ENCODE assay signal across 1 cellular context in the genomic region with DNA sequence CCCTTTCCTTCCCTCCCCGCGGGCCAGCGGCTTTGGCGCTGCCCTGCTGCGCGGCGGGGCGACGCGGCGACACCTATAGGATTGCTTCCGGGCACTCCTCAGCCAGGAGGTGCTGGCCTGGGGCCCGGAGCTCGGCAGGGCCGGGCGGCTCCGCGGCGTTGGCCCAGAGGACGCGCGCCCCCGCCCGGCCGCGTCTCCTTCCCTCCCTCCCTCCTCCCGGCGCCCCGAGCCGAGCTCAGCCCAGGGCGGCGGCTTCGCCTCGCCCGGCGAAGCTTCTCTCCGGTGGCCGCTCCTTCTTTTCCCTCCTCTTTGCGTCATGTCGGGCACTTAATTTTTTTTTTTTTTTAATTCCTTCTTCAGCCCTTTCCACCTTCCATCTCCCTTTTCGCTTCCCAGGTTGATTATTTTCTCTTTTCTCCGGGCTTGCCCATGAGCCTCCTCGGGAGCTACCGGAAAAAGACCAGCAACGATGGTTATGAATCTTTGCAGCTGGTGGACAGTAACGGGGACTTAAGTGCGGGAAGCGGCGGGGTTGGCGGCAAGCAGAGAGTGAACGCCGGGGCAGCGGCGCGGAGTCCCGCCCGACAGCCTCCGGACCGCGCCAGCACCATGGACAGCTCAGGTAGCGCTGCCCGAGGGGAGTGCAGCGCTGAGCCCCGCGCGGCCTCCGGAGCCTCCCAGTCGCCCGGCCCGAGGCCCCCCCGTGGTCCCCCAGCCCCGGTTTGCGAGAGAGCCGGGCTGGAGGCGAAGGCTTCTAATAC.
TF ChIP-seq lines count a peak whose summit lies in the region.

Gene DNAJC6, plus strand, starts transcription at position 227 of the 761 bp plus-strand sequence. Its CDS starts 203 bp downstream, at position 430.

TF ChIP-seq in HepG2, 621 proteins besides CTCF, POLR2A, EP300 and RAD21 (continued from another document and continues in another):
- TF ChIP-seq THAP9 (CRISPR knock-in tag; IDR thresholded peaks at IDR 0.05; ENCODE audit: borderline replicate concordance) (peak; percentile 43; the same call in 1 of the 2 replicates), RBM22 (optimal IDR thresholded peaks at IDR 0.05; ENCODE audit: low read length) (no peak), KAT7 (CRISPR knock-in tag; IDR thresholded peaks at IDR 0.05; ENCODE audit: borderline replicate concordance) (no peak), ZBTB20 (CRISPR knock-in tag; IDR thresholded peaks at IDR 0.05; ENCODE audit: borderline replicate concordance, low read depth) (peak; percentile 87), MEIS1 (CRISPR knock-in tag; IDR thresholded peaks at IDR 0.05; ENCODE audit: borderline replicate concordance) (peak; percentile 80; the same call in 1 of the 2 replicates), GATA4 (IDR thresholded peaks at IDR 0.05; ENCODE audit: borderline replicate concordance, low read depth) (no peak), MZF1 (CRISPR knock-in tag; IDR thresholded peaks at IDR 0.05; ENCODE audit: borderline replicate concordance) (no peak), KDM1A (CRISPR knock-in tag; IDR thresholded peaks at IDR 0.05) (peak; percentile 23; the same call in 1 of the 2 replicates), SMC3 (IDR thresholded peaks at IDR 0.05; ENCODE audit: low read length) (no peak), ETV5 (CRISPR knock-in tag; IDR thresholded peaks at IDR 0.05; ENCODE audit: borderline replicate concordance) (peak; percentile 47; the same call in 1 of the 2 replicates), HMGXB3 (CRISPR knock-in tag; IDR thresholded peaks at IDR 0.05; ENCODE audit: borderline replicate concordance) (peak; percentile 82; the same call in 1 of the 2 replicates), ATRX (CRISPR knock-in tag; IDR thresholded peaks at IDR 0.05; ENCODE audit: borderline replicate concordance) (no peak), AGO1 (IDR thresholded peaks at IDR 0.05; ENCODE audit: low read depth, low read length, poor library complexity, severe bottlenecking) (no peak), ZNF773 (CRISPR knock-in tag; IDR thresholded peaks at IDR 0.05; ENCODE audit: borderline replicate concordance) (peak; percentile 99), ZSCAN12 (CRISPR knock-in tag; IDR thresholded peaks at IDR 0.05) (peak; percentile 97), E2F1 (CRISPR knock-in tag; IDR thresholded peaks at IDR 0.05) (peak; percentile 67; the same call in 1 of the 2 replicates), ZNF740 (CRISPR knock-in tag; IDR thresholded peaks at IDR 0.05) (peak; percentile 73; the same call in 1 of the 2 replicates), NR2F6 (IDR thresholded peaks at IDR 0.05) (no peak), NR2F6 (CRISPR knock-in tag; IDR thresholded peaks at IDR 0.05) (peak; percentile 42; the same call in 1 of the 2 replicates), CREB1 (IDR thresholded peaks at IDR 0.05) (no peak), CREB1 (CRISPR knock-in tag; IDR thresholded peaks at IDR 0.05) (no peak), PCBP1 (IDR thresholded peaks at IDR 0.05; ENCODE audit: borderline replicate concordance, low read depth, low read length) (no peak), ZMYM2 (CRISPR knock-in tag; IDR thresholded peaks at IDR 0.05) (no peak), ZUFSP (CRISPR knock-in tag; IDR thresholded peaks at IDR 0.05; ENCODE audit: borderline replicate concordance) (no peak), SMAD3 (CRISPR knock-in tag; IDR thresholded peaks at IDR 0.05) (peak; percentile 89; the same call in 1 of the 2 replicates), ZNF543 (CRISPR knock-in tag; IDR thresholded peaks at IDR 0.05) (peak; percentile 94), SRF (IDR thresholded peaks at IDR 0.05; ENCODE audit: low read depth, low read length) (no peak), GFI1 (CRISPR knock-in tag; IDR thresholded peaks at IDR 0.05; ENCODE audit: borderline replicate concordance) (0 out of 2 replicates have a peak, but pooled peaks have one; percentile 28), SCMH1 (CRISPR knock-in tag; IDR thresholded peaks at IDR 0.05; ENCODE audit: borderline replicate concordance) (no peak), ZNF367 (CRISPR knock-in tag; IDR thresholded peaks at IDR 0.05; ENCODE audit: borderline replicate concordance) (peak; percentile 95; the same call in 1 of the 2 replicates), IRF2 (CRISPR knock-in tag; IDR thresholded peaks at IDR 0.05) (peak; percentile 78), ZNF281 (CRISPR knock-in tag; IDR thresholded peaks at IDR 0.05; ENCODE audit: borderline replicate concordance) (peak; percentile 64; the same call in 1 of the 2 replicates), BRD4 (CRISPR knock-in tag; IDR thresholded peaks at IDR 0.05) (no peak), DPF2 (CRISPR knock-in tag; IDR thresholded peaks at IDR 0.05; ENCODE audit: borderline replicate concordance, low read depth) (no peak), ATM (IDR thresholded peaks at IDR 0.05; ENCODE audit: borderline replicate concordance) (no peak), ZNF772 (CRISPR knock-in tag; IDR thresholded peaks at IDR 0.05) (peak; percentile 85; the same call in 1 of the 2 replicates), ZNF709 (CRISPR knock-in tag; IDR thresholded peaks at IDR 0.05) (peak; percentile 97)
- TF ChIP-seq, protein P1, sequence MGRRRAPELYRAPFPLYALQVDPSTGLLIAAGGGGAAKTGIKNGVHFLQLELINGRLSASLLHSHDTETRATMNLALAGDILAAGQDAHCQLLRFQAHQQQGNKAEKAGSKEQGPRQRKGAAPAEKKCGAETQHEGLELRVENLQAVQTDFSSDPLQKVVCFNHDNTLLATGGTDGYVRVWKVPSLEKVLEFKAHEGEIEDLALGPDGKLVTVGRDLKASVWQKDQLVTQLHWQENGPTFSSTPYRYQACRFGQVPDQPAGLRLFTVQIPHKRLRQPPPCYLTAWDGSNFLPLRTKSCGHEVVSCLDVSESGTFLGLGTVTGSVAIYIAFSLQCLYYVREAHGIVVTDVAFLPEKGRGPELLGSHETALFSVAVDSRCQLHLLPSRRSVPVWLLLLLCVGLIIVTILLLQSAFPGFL (CRISPR knock-in tag; IDR thresholded peaks at IDR 0.05) = no peak
- TF ChIP-seq, protein P2, sequence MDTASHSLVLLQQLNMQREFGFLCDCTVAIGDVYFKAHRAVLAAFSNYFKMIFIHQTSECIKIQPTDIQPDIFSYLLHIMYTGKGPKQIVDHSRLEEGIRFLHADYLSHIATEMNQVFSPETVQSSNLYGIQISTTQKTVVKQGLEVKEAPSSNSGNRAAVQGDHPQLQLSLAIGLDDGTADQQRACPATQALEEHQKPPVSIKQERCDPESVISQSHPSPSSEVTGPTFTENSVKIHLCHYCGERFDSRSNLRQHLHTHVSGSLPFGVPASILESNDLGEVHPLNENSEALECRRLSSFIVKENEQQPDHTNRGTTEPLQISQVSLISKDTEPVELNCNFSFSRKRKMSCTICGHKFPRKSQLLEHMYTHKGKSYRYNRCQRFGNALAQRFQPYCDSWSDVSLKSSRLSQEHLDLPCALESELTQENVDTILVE (CRISPR knock-in tag; IDR thresholded peaks at IDR 0.05) = peak; percentile 73
- TF ChIP-seq, protein P3, sequence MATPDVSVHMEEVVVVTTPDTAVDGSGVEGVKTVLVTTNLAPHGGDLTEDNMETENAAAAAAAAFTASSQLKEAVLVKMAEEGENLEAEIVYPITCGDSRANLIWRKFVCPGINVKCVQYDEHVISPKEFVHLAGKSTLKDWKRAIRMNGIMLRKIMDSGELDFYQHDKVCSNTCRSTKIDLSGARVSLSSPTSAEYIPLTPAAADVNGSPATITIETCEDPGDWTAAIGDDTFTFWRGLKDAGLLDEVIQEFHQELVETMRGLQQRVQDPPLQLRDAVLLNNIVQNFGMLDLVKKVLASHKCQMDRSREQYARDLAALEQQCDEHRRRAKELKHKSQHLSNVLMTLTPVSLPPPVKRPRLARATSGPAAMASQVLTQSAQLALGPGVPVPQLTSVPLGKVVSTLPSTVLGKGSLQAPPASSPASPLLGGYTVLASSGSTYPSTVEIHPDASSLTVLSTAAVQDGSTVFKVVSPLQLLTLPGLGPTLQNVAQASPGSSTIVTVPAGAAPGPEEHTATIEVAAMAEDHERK (CRISPR knock-in tag; IDR thresholded peaks at IDR 0.05; ENCODE audit: low read depth) = no peak
